9 cellular contexts compared by ENCODE assay signal in genomic region chr6:43972915-43973304, GRCh38.
DNase-seq lines count a peak whose midpoint lies in the region; ATAC-seq and TF ChIP-seq lines count a peak whose summit lies in the region.
"Had no signal": no experiment of that assay in that cellular context is flagged by ENCODE, and none has a peak within 500 bp of the region (broad histone marks: within the 10 kb centered on the region; RNA-seq: fewer than 3 reads in every experiment).

No MANE protein-coding gene starts in this region.

- peaks cover 10% of the 10 kb centered on the region for H3K9me3 Mint-ChIP-seq in WTC11
- peaks cover 2% of the 10 kb centered on the region for H3K9me3 Mint-ChIP-seq in activated naive CD8-positive, alpha-beta T cell treated with anti-CD3 and anti-CD28 coated beads for 36 hours
- H3K9me3 Mint-ChIP-seq: stimulated activated naive CD8-positive, alpha-beta T cell treated with anti-CD3 and anti-CD28 coated beads, Interleukin-15, Interleukin-2, amounts not matched to agents 100 ng/mL and 50 ng/mL, for 24 hours had no signal

- CTCF ChIA-PET in WTC11 (lab: Charles Lee) = interaction anchor here (0.9 to 1.6 kb wide), 5 partner anchors 13 to 106 kb away, joined by 3 to 6 read pairs (median 5); no protein-coding TSS in a partner anchor

- ATAC-seq in GM18907 (IDR thresholded peaks at IDR 0.05; ENCODE audit: unreplicated experiment) (no peak), WTC11 (no peak), GM18498 (IDR thresholded peaks at IDR 0.05; ENCODE audit: unreplicated experiment) (no peak)

- no peaks in the 10 kb centered on the region for H3K36me3 Mint-ChIP-seq in WTC11
- H3K36me3 Mint-ChIP-seq in activated naive CD8-positive, alpha-beta T cell treated with anti-CD3 and anti-CD28 coated beads for 36 hours = no peaks in the 10 kb centered on the region

- peak; percentile 77 for DNase-seq in AG09319 (ENCODE audit: extremely low read depth, low read depth)
- DNase-seq in RPMI7951 (ENCODE audit: low read depth) = peak; percentile 97
- DNase-seq in fibroblast of mammary gland (ENCODE audit: low read depth) = peak; percentile 90
- peak; percentile 80 for DNase-seq in occipital lobe (lab: John Stamatoyannopoulos, UW)
- DNase-seq in WTC11 (ENCODE audit: low spot score) = no peak
- no peak for DNase-seq in activated naive CD8-positive, alpha-beta T cell treated with anti-CD3 and anti-CD28 coated beads for 36 hours

- peaks cover 21% of the 10 kb centered on the region for H3K4me1 Mint-ChIP-seq in WTC11
- H3K4me1 Mint-ChIP-seq in activated naive CD8-positive, alpha-beta T cell treated with anti-CD3 and anti-CD28 coated beads for 36 hours = peaks cover 3% of the 10 kb centered on the region

- peaks cover 8% of the 10 kb centered on the region for H3K27me3 Mint-ChIP-seq in WTC11 (ENCODE audit: low read depth)
- H3K27me3 Mint-ChIP-seq in activated naive CD8-positive, alpha-beta T cell treated with anti-CD3 and anti-CD28 coated beads for 36 hours = peaks cover 9% of the 10 kb centered on the region

- no peak overlapping the region; the same call in 1 of the 2 replicates for H3K27ac Mint-ChIP-seq in WTC11
- no peak overlapping the region for H3K27ac Mint-ChIP-seq in activated naive CD8-positive, alpha-beta T cell treated with anti-CD3 and anti-CD28 coated beads for 36 hours
- H3K27ac Mint-ChIP-seq: stimulated activated naive CD8-positive, alpha-beta T cell treated with anti-CD3 and anti-CD28 coated beads, Interleukin-15, Interleukin-2, amounts not matched to agents 100 ng/mL and 50 ng/mL, for 24 hours had no signal

- TF ChIP-seq CTCF in AG09319 (IDR thresholded peaks at IDR 0.05; ENCODE audit: low read depth, low read length) (no peak), fibroblast of mammary gland (conservative IDR thresholded peaks at IDR 0.05; ENCODE audit: control insufficient read depth, insufficient read depth, low read depth, low read length) (no peak), WTC11 (IDR thresholded peaks at IDR 0.05) (no peak)

- H3K4me3 Mint-ChIP-seq in WTC11 = no peak overlapping the region
- H3K4me3 Mint-ChIP-seq in activated naive CD8-positive, alpha-beta T cell treated with anti-CD3 and anti-CD28 coated beads for 36 hours = no peak overlapping the region
- H3K4me3 Mint-ChIP-seq: stimulated activated naive CD8-positive, alpha-beta T cell treated with anti-CD3 and anti-CD28 coated beads, Interleukin-15, Interleukin-2, amounts not matched to agents 100 ng/mL and 50 ng/mL, for 24 hours had no signal

- POLR2A ChIA-PET in WTC11 (lab: Charles Lee) = no interaction called here

- H3K4me3 ChIP-seq in fibroblast of mammary gland (ENCODE audit: control insufficient read depth, low read depth, low read length) = no peak overlapping the region

TF ChIP-seq in WTC11, 78 proteins besides CTCF, POLR2A, EP300 and RAD21 (continues in another document):
- TF ChIP-seq STAT6 (CRISPR knock-in tag; conservative IDR thresholded peaks at IDR 0.05; ENCODE audit: low read depth) (no peak), ZNF281 (CRISPR knock-in tag; IDR thresholded peaks at IDR 0.05) (no peak), NFE2L1 (CRISPR knock-in tag; IDR thresholded peaks at IDR 0.05) (no peak), ETV6 (CRISPR knock-in tag; IDR thresholded peaks at IDR 0.05) (no peak), ARID4B (CRISPR knock-in tag; IDR thresholded peaks at IDR 0.05; ENCODE audit: borderline replicate concordance) (no peak), ATF2 (CRISPR knock-in tag; IDR thresholded peaks at IDR 0.05; ENCODE audit: borderline replicate concordance, low read depth) (no peak), IRF1 (CRISPR knock-in tag; IDR thresholded peaks at IDR 0.05) (no peak)

Comparison
In these comparisons a context has a peak if more than half of its experiments do, and no peak if none do; other contexts are left out.
1. DNase-seq: peak in AG09319 (single experiment), RPMI7951 (single experiment), fibroblast of mammary gland (single experiment) and occipital lobe (single experiment); none in WTC11 (single experiment) and activated naive CD8-positive, alpha-beta T cell treated with anti-CD3 and anti-CD28 coated beads for 36 hours (single experiment).